12 cellular contexts compared by ENCODE assay signal in genomic region chr13:40563350-40564125, GRCh38.
DNase-seq lines count a peak whose midpoint lies in the region; ATAC-seq and TF ChIP-seq lines count a peak whose summit lies in the region.
"Had no signal": no experiment of that assay in that cellular context is flagged by ENCODE, and none has a peak within 500 bp of the region (broad histone marks: within the 10 kb centered on the region; RNA-seq: fewer than 3 reads in every experiment).

No MANE protein-coding gene starts in this region.

- H3K9me3 Mint-ChIP-seq in activated naive CD4-positive, alpha-beta T cell treated with anti-CD3 and anti-CD28 coated beads for 36 hours, result peaks cover 2% of the 10 kb centered on the region

- H3K27ac ChIP-seq in body of pancreas (peak overlapping the region; percentile 11 to 63 (median 42)), lower lobe of right lung (peak overlapping the region; percentile 20), thymus (ENCODE audit: low read depth) (peak overlapping the region; percentile 21), dorsolateral prefrontal cortex (peak overlapping the region in 8 of 59 donors; percentile 5 to 40 (median 16))
- H3K27ac ChIP-seq: WERI-Rb-1 had no signal

- H3K27me3 Mint-ChIP-seq in activated naive CD4-positive, alpha-beta T cell treated with anti-CD3 and anti-CD28 coated beads for 36 hours (ENCODE audit: low read depth), result no peaks in the 10 kb centered on the region

- TF ChIP-seq POLR2A in body of pancreas (IDR thresholded peaks at IDR 0.05), result no peak

- H3K4me3 ChIP-seq in body of pancreas, result no peak overlapping the region
- peak overlapping the region; percentile 4 for H3K4me3 ChIP-seq in lower lobe of right lung
- H3K4me3 ChIP-seq in thymus (ENCODE audit: low read length), result no peak overlapping the region
- H3K4me3 ChIP-seq in dorsolateral prefrontal cortex, result no peak overlapping the region

- H3K4me1 Mint-ChIP-seq in activated naive CD4-positive, alpha-beta T cell treated with anti-CD3 and anti-CD28 coated beads for 36 hours (ENCODE audit: low read depth), result peaks cover 84% of the 10 kb centered on the region

- WGBS in body of pancreas, 2 donors, result 59 to 67% methylated on average over 14 of the region's 14 CpGs
- WGBS in thymus, result 84% methylated on average over 14 of the region's 14 CpGs

- H3K9me3 ChIP-seq in body of pancreas (no peaks in the 10 kb centered on the region), lower lobe of right lung (no peaks in the 10 kb centered on the region), thymus (ENCODE audit: control insufficient read depth) (no peaks in the 10 kb centered on the region)

- no peak for DNase-seq in activated naive CD4-positive, alpha-beta T cell treated with anti-CD3 and anti-CD28 coated beads for 36 hours
- DNase-seq in activated naive CD4-positive, alpha-beta T cell treated with Interleukin-2 at 50 U/mL for 16 hours, result no peak
- DNase-seq in body of pancreas, result peak in 1 of 4 donors; percentile 17
- DNase-seq in lower lobe of right lung, result no peak
- no peak for DNase-seq in dorsolateral prefrontal cortex
- no peak for DNase-seq in UCSD-AML1 (lab: John Stamatoyannopoulos, UW; ENCODE audit: unreplicated experiment)
- DNase-seq: AML-193, aorta, Kasumi-1, WERI-Rb-1 had no signal

- peaks cover 24% of the 10 kb centered on the region for H3K36me3 Mint-ChIP-seq in activated naive CD4-positive, alpha-beta T cell treated with anti-CD3 and anti-CD28 coated beads for 36 hours (ENCODE audit: low read depth)

- no peak for TF ChIP-seq CTCF in body of pancreas (IDR thresholded peaks at IDR 0.05)
- TF ChIP-seq CTCF in lower lobe of right lung (IDR thresholded peaks at IDR 0.05), result no peak
- no peak for TF ChIP-seq CTCF in dorsolateral prefrontal cortex (IDR thresholded peaks at IDR 0.05 in 54 of 56, conservative IDR thresholded peaks at IDR 0.05 in 2 of 56; ENCODE audit: low read depth in 1 of 56, partially characterized antibody in 56 of 56)

- peak overlapping the region; percentile 82 for H3K27ac Mint-ChIP-seq in activated naive CD4-positive, alpha-beta T cell treated with anti-CD3 and anti-CD28 coated beads for 36 hours

- H3K27me3 ChIP-seq in body of pancreas, result no peaks in the 10 kb centered on the region
- H3K27me3 ChIP-seq in lower lobe of right lung (ENCODE audit: low read depth), result no peaks in the 10 kb centered on the region
- H3K27me3 ChIP-seq in thymus (ENCODE audit: control insufficient read depth, insufficient read depth), result no peaks in the 10 kb centered on the region
- no peaks in the 10 kb centered on the region for H3K27me3 ChIP-seq in dorsolateral prefrontal cortex

- H3K4me1 ChIP-seq in body of pancreas (peaks cover 65% of the 10 kb centered on the region), lower lobe of right lung (peaks cover 60% of the 10 kb centered on the region), thymus (ENCODE audit: control insufficient read depth, insufficient read depth, low read length) (no peaks in the 10 kb centered on the region)

- no peaks in the 10 kb centered on the region for H3K36me3 ChIP-seq in body of pancreas (replicated peaks in 1 of 2; ENCODE audit: insufficient read depth in 1 of 2, low read depth in 2 of 2)
- peaks cover 10% of the 10 kb centered on the region for H3K36me3 ChIP-seq in lower lobe of right lung
- H3K36me3 ChIP-seq in thymus (ENCODE audit: control insufficient read depth, insufficient read depth), result no peaks in the 10 kb centered on the region
- H3K36me3 ChIP-seq: WERI-Rb-1 had no signal

- CTCF ChIA-PET in activated naive CD4-positive, alpha-beta T cell treated with anti-CD3 and anti-CD28 coated beads for 36 hours (lab: Charles Lee), result interaction anchor here (1.9 kb wide), 1 partner anchor 7 kb away, joined by 5 read pairs; no protein-coding TSS in a partner anchor

- ATAC-seq in body of pancreas (no peak), lower lobe of right lung (peak; percentile 59 to 72), GM19328 (IDR thresholded peaks at IDR 0.05; ENCODE audit: unreplicated experiment) (no peak)

- H3K4me3 Mint-ChIP-seq in activated naive CD4-positive, alpha-beta T cell treated with anti-CD3 and anti-CD28 coated beads for 36 hours, result no peak overlapping the region

- intact Hi-C loops in activated naive CD4-positive, alpha-beta T cell treated with anti-CD3 and anti-CD28 coated beads for 36 hours (cut with micrococcal nuclease), result loop anchor here (2.0 kb wide), 1 partner anchor 35 kb away; no protein-coding TSS in a partner anchor
- intact Hi-C loops in body of pancreas (cut with DNase I), result no loop called here
- intact Hi-C loops in lower lobe of right lung (cut with DNase I), result no loop called here
- intact Hi-C loops in dorsolateral prefrontal cortex (cut with DNase I), result no loop called here

Comparison
In these comparisons a context has a peak if more than half of its experiments do, and no peak if none do; other contexts are left out.
1. ATAC-seq: peak in lower lobe of right lung (2 of 2); none in body of pancreas (single experiment) and GM19328 (single experiment).